8 cellular contexts compared by ENCODE assay signal in genomic region chr1:167401260-167401873, GRCh38.
A peak's percentile ranks its signal among the peaks of the same experiment; 100 is the strongest.
DNase-seq lines count a peak whose midpoint lies in the region; ATAC-seq and TF ChIP-seq lines count a peak whose summit lies in the region.

No MANE protein-coding gene starts in this region.

- H3K79me2 ChIP-seq in DOHH2 (ENCODE audit: control insufficient read depth, low read length) (no peaks in the 10 kb centered on the region), osteoblast (ENCODE audit: insufficient read depth, low read length) (no peaks in the 10 kb centered on the region)

- H3F3A ChIP-seq in DOHH2 (ENCODE audit: control insufficient read depth, insufficient read depth) = peaks cover 15% of the 10 kb centered on the region

- no peak overlapping the region for H2AFZ ChIP-seq in osteoblast (ENCODE audit: low read length)

- H3K27ac ChIP-seq in DOHH2 (ENCODE audit: low read depth, low read length) = no peak overlapping the region
- no peak overlapping the region for H3K27ac ChIP-seq in esophagus squamous epithelium
- no peak overlapping the region for H3K27ac ChIP-seq in osteoblast (ENCODE audit: low read depth, low read length)
- no peak overlapping the region for H3K27ac ChIP-seq in upper lobe of left lung

- TF ChIP-seq POLR2A in esophagus squamous epithelium (IDR thresholded peaks at IDR 0.05) = no peak
- TF ChIP-seq POLR2A in upper lobe of left lung (IDR thresholded peaks at IDR 0.05) = no peak

- no peaks in the 10 kb centered on the region for H3K9me2 ChIP-seq in DOHH2 (replicated peaks; ENCODE audit: control insufficient read depth, low read length)

- TF ChIP-seq CTCF in DOHH2 (IDR thresholded peaks at IDR 0.05; ENCODE audit: low read depth, low read length, poor library complexity, severe bottlenecking) = peak; percentile 71
- peak; percentile 31 to 71 (median 53) for TF ChIP-seq CTCF in esophagus squamous epithelium (IDR thresholded peaks at IDR 0.05)
- TF ChIP-seq CTCF in osteoblast (IDR thresholded peaks at IDR 0.05; ENCODE audit: extremely low read depth, low read depth, low read length) = peak; percentile 56
- TF ChIP-seq CTCF in upper lobe of left lung (IDR thresholded peaks at IDR 0.05) = peak; percentile 17 to 71 (median 50)

- H3K36me3 ChIP-seq in DOHH2 (ENCODE audit: control insufficient read depth, low read length) (peaks cover 82% of the 10 kb centered on the region), esophagus squamous epithelium (peaks cover 0 to 68% (median 3%) of the 10 kb centered on the region in 3 donors), osteoblast (ENCODE audit: insufficient read depth, low read length) (no peaks in the 10 kb centered on the region), upper lobe of left lung (peaks cover 3 to 48% (median 8%) of the 10 kb centered on the region in 4 donors)

- peaks cover 12% of the 10 kb centered on the region for H3K4me1 ChIP-seq in DOHH2 (ENCODE audit: control insufficient read depth, low read length)
- no peaks in the 10 kb centered on the region for H3K4me1 ChIP-seq in esophagus squamous epithelium
- H3K4me1 ChIP-seq in osteoblast (ENCODE audit: insufficient read depth, low read length) = no peaks in the 10 kb centered on the region
- H3K4me1 ChIP-seq in upper lobe of left lung = peaks cover 0 to 22% (median 15%) of the 10 kb centered on the region in 4 donors

- no peak overlapping the region for H3K4me2 ChIP-seq in DOHH2 (ENCODE audit: low read length)
- H3K4me2 ChIP-seq in osteoblast (ENCODE audit: insufficient read depth, low read length) = no peak overlapping the region

- peak; percentile 70 for DNase-seq in NCI-H69 (lab: John Stamatoyannopoulos, UW)
- peak; percentile 70 for DNase-seq in activated CD8-positive, alpha-beta memory T cell treated with anti-CD3 and anti-CD28 coated beads for 24 hours
- no peak for DNase-seq in esophagus squamous epithelium (lab: John Stamatoyannopoulos, UW)
- DNase-seq in osteoblast (ENCODE audit: insufficient read length, low spot score, missing footprints) = peak; percentile 19
- peak in 1 of 2 donors; percentile 82 for DNase-seq in upper lobe of left lung

- 54 to 55% methylated on average over 8 of the region's 8 CpGs for WGBS in esophagus squamous epithelium, 2 donors
- 58 to 60% methylated on average over 8 of the region's 8 CpGs for whole genome bisulfite sequencing in upper lobe of left lung, 2 donors

- intact Hi-C loops in esophagus squamous epithelium (cut with DNase I) = no loop called here

- ATAC-seq in HG02642 (IDR thresholded peaks at IDR 0.05; ENCODE audit: poor library complexity, unreplicated experiment) (peak; percentile 51), upper lobe of left lung (ENCODE audit: low FRiP score in 2 of 2) (peak; percentile 68 to 85), HG03045 (IDR thresholded peaks at IDR 0.05; ENCODE audit: unreplicated experiment) (no peak)

- H3K27me3 ChIP-seq in DOHH2 (ENCODE audit: control insufficient read depth, low read length) (no peaks in the 10 kb centered on the region), esophagus squamous epithelium (no peaks in the 10 kb centered on the region), osteoblast (ENCODE audit: insufficient read depth, low read length) (no peaks in the 10 kb centered on the region), upper lobe of left lung (no peaks in the 10 kb centered on the region)

- TF ChIP-seq EP300 in upper lobe of left lung (IDR thresholded peaks at IDR 0.05) = no peak

- H3K4me3 ChIP-seq in DOHH2 (ENCODE audit: low read length) = no peak overlapping the region
- no peak overlapping the region for H3K4me3 ChIP-seq in esophagus squamous epithelium
- no peak overlapping the region for H3K4me3 ChIP-seq in osteoblast (ENCODE audit: insufficient read depth, low read length)
- no peak overlapping the region for H3K4me3 ChIP-seq in upper lobe of left lung

- H4K20me1 ChIP-seq in DOHH2 (ENCODE audit: control insufficient read depth, insufficient read depth, low read depth, low read length) = no peaks in the 10 kb centered on the region
- H4K20me1 ChIP-seq in osteoblast (ENCODE audit: insufficient read depth, low read length) = no peaks in the 10 kb centered on the region

- H3K9me3 ChIP-seq in DOHH2 (ENCODE audit: control insufficient read depth, insufficient read depth, low read length) (no peaks in the 10 kb centered on the region), esophagus squamous epithelium (no peaks in the 10 kb centered on the region), osteoblast (ENCODE audit: low read depth, low read length) (no peaks in the 10 kb centered on the region), upper lobe of left lung (no peaks in the 10 kb centered on the region)
